Comparison of ENCODE assay signal across 21 cellular contexts in the genomic region with DNA sequence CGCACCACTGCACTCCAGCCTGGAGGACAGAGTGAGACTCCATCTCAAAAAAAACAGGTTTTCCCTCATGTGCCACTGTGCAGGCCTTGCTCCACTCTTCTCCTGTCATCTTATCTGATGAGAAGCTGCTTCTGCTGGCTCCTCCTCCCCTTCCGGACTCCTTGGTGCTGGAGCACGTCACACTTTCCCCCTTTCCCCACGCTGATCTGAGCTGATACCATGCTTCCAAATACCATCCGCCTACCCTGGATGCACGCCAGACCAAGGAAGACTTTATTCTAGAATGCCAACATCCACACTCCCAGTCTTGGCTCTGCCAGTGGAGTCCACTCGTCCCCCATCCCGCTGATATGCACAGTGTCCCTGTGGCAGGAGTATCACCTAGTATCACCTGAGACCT. TPM values are rescaled to one million over a fixed set of nuclear protein-coding genes. Genes with fewer than 3 reads are reported as not detected.
DNase-seq lines count a peak whose midpoint lies in the region; ATAC-seq and TF ChIP-seq lines count a peak whose summit lies in the region.
"Had no signal": no experiment of that assay in that cellular context is flagged by ENCODE, and none has a peak within 500 bp of the region (broad histone marks: within the 10 kb centered on the region; RNA-seq: fewer than 3 reads in every experiment).

No MANE protein-coding gene starts in this region.

- H3K4me1 ChIP-seq in suprapubic skin, result peaks cover 12% of the 10 kb centered on the region
- peaks cover 8 to 29% (median 19%) of the 10 kb centered on the region in 4 donors for H3K4me1 ChIP-seq in esophagus muscularis mucosa
- H3K4me1 ChIP-seq: Caco-2 had no signal

- H3K27me3 ChIP-seq in suprapubic skin (no peaks in the 10 kb centered on the region), esophagus muscularis mucosa (no peaks in the 10 kb centered on the region)

- no peaks in the 10 kb centered on the region for H3K9me3 Mint-ChIP-seq in activated naive CD8-positive, alpha-beta T cell (ENCODE audit: low read depth)
- H3K9me3 Mint-ChIP-seq in activated naive CD8-positive, alpha-beta T cell treated with anti-CD3 and anti-CD28 coated beads for 36 hours, result no peaks in the 10 kb centered on the region
- H3K9me3 Mint-ChIP-seq in neural crest cell, result no peaks in the 10 kb centered on the region
- H3K9me3 Mint-ChIP-seq: CD4-positive, alpha-beta T cell had no signal

- ATAC-seq in GM19395 (IDR thresholded peaks at IDR 0.05; ENCODE audit: unreplicated experiment), result no peak
- ATAC-seq in activated CD4-positive, CD25-positive, alpha-beta regulatory T cell treated with anti-CD3 and anti-CD28 coated beads, Interleukin-2, amount 50 U/mL, for 24 hours, result no peak

- H3K4me3 Mint-ChIP-seq in activated naive CD8-positive, alpha-beta T cell, result no peak overlapping the region
- H3K4me3 Mint-ChIP-seq in activated naive CD8-positive, alpha-beta T cell treated with anti-CD3 and anti-CD28 coated beads for 36 hours, result no peak overlapping the region
- no peak overlapping the region for H3K4me3 Mint-ChIP-seq in neural crest cell
- H3K4me3 Mint-ChIP-seq: B cell; CD4-positive, alpha-beta T cell had no signal

- H3K27me3 Mint-ChIP-seq in activated naive CD8-positive, alpha-beta T cell, result no peaks in the 10 kb centered on the region
- H3K27me3 Mint-ChIP-seq in activated naive CD8-positive, alpha-beta T cell treated with anti-CD3 and anti-CD28 coated beads for 36 hours, result no peaks in the 10 kb centered on the region
- H3K27me3 Mint-ChIP-seq in neural crest cell (ENCODE audit: low read depth), result no peaks in the 10 kb centered on the region
- H3K27me3 Mint-ChIP-seq: B cell; CD4-positive, alpha-beta T cell had no signal

- H3K36me3 ChIP-seq in suprapubic skin, result no peaks in the 10 kb centered on the region
- no peaks in the 10 kb centered on the region for H3K36me3 ChIP-seq in esophagus muscularis mucosa
- H3K36me3 ChIP-seq: HAP-1 had no signal

- no peaks in the 10 kb centered on the region for H3K9me3 ChIP-seq in suprapubic skin
- no peaks in the 10 kb centered on the region for H3K9me3 ChIP-seq in esophagus muscularis mucosa
- H3K9me3 ChIP-seq: Caco-2, HAP-1 had no signal

- no peak for TF ChIP-seq CTCF in VCaP (conservative IDR thresholded peaks at IDR 0.05)
- TF ChIP-seq CTCF in neural crest cell (conservative IDR thresholded peaks at IDR 0.05), result no peak
- TF ChIP-seq CTCF in suprapubic skin (IDR thresholded peaks at IDR 0.05), result no peak
- TF ChIP-seq CTCF in esophagus muscularis mucosa (IDR thresholded peaks at IDR 0.05), result no peak

- intact Hi-C loops in esophagus muscularis mucosa (cut with DNase I), result no loop called here

- H3K27ac Mint-ChIP-seq in activated naive CD8-positive, alpha-beta T cell, result peak overlapping the region; percentile 54
- no peak overlapping the region for H3K27ac Mint-ChIP-seq in activated naive CD8-positive, alpha-beta T cell treated with anti-CD3 and anti-CD28 coated beads for 36 hours
- peak overlapping the region; percentile 66 for H3K27ac Mint-ChIP-seq in neural crest cell (ENCODE audit: unreplicated experiment)
- H3K27ac Mint-ChIP-seq: B cell; CD4-positive, alpha-beta T cell had no signal

- TF ChIP-seq EP300 in suprapubic skin (IDR thresholded peaks at IDR 0.05) (no peak), esophagus muscularis mucosa (IDR thresholded peaks at IDR 0.05) (no peak)

- no peaks in the 10 kb centered on the region for H3K36me3 Mint-ChIP-seq in activated naive CD8-positive, alpha-beta T cell
- no peaks in the 10 kb centered on the region for H3K36me3 Mint-ChIP-seq in activated naive CD8-positive, alpha-beta T cell treated with anti-CD3 and anti-CD28 coated beads for 36 hours
- no peaks in the 10 kb centered on the region for H3K36me3 Mint-ChIP-seq in neural crest cell (ENCODE audit: low read depth)

- WGBS in suprapubic skin, result 67% methylated on average over 8 of the region's 8 CpGs
- WGBS in esophagus muscularis mucosa, result 79% methylated on average over 8 of the region's 8 CpGs

- no peak for TF ChIP-seq POLR2A in suprapubic skin (IDR thresholded peaks at IDR 0.05)
- TF ChIP-seq POLR2A in esophagus muscularis mucosa (IDR thresholded peaks at IDR 0.05; ENCODE audit: low read depth), result no peak

- H3K4me3 ChIP-seq in suprapubic skin (no peak overlapping the region), esophagus muscularis mucosa (no peak overlapping the region)
- H3K4me3 ChIP-seq: HAP-1 had no signal

- DNase-seq in activated naive CD8-positive, alpha-beta T cell treated with anti-CD3 and anti-CD28 coated beads for 36 hours, result no peak
- DNase-seq in neural crest cell (ENCODE audit: low read depth, low spot score) (no peak), suprapubic skin (ENCODE audit: low spot score in 2 of 2) (no peak), esophagus muscularis mucosa (ENCODE audit: extremely low spot score) (no peak)
- DNase-seq: 8988T; Caco-2; CD4-positive, alpha-beta T cell; GDM1; KBM-7; NCI-H1436; NCI-H1930; NCI-H226; NCI-H524; NCI-H82; SHP77 had no signal

- no peaks in the 10 kb centered on the region for H3K4me1 Mint-ChIP-seq in activated naive CD8-positive, alpha-beta T cell (ENCODE audit: low read depth)
- no peaks in the 10 kb centered on the region for H3K4me1 Mint-ChIP-seq in activated naive CD8-positive, alpha-beta T cell treated with anti-CD3 and anti-CD28 coated beads for 36 hours
- H3K4me1 Mint-ChIP-seq in neural crest cell, result no peaks in the 10 kb centered on the region
- H3K4me1 Mint-ChIP-seq: B cell had no signal

- peak overlapping the region; percentile 100 for H3K27ac ChIP-seq in VCaP
- H3K27ac ChIP-seq in suprapubic skin, result peak overlapping the region; percentile 58
- H3K27ac ChIP-seq in esophagus muscularis mucosa (replicated peaks in 1 of 4), result no peak overlapping the region

RNA-seq across cellular contexts. Expression of a gene that starts 31.3 kb away (rescaled TPM):
- total RNA-seq in activated naive CD8-positive, alpha-beta T cell treated with anti-CD3 and anti-CD28 coated beads for 36 hours, result 1 to 10 TPM; 3.1 to 3.3 TPM
- 17.6 and 18.7 TPM in 2 replicates for total RNA-seq in neural crest cell
- total RNA-seq in suprapubic skin, result 100 to 1,000 TPM in 2 of 4 donors, 10 to 100 TPM in 2; 81.4 to 120 (median 99.2) TPM
- 10 to 100 TPM; 13.3 to 54.8 (median 25.8) TPM for total RNA-seq in esophagus muscularis mucosa

Comparison
In these comparisons a context has a peak if more than half of its experiments do, and no peak if none do; other contexts are left out.
1. H3K27ac ChIP-seq: peak in VCaP (single experiment) and suprapubic skin (single experiment); none in esophagus muscularis mucosa (0 of 4).